ENCODE assay signal across 1 cellular context in genomic region chr3:4744405-4745239, GRCh38.
TF ChIP-seq lines count a peak whose summit lies in the region.

No MANE protein-coding gene starts in this region.

TF ChIP-seq in IMR-90, 13 proteins besides CTCF, POLR2A, EP300 and RAD21:
- TF ChIP-seq MAFK (IDR thresholded peaks at IDR 0.05; ENCODE audit: low read depth, low read length) (peak; percentile 28; the same call in 1 of the 2 replicates), RCOR1 (IDR thresholded peaks at IDR 0.05; ENCODE audit: insufficient replicate concordance, low read length) (no peak), CEBPB (IDR thresholded peaks at IDR 0.05; ENCODE audit: low read depth, low read length) (peak; percentile 2; the same call in 1 of the 2 replicates), MAZ (IDR thresholded peaks at IDR 0.05; ENCODE audit: borderline replicate concordance, low read depth, low read length) (peak; percentile 23; the same call in 1 of the 2 replicates), RFX5 (IDR thresholded peaks at IDR 0.05; ENCODE audit: low read depth, low read length) (no peak), BHLHE40 (IDR thresholded peaks at IDR 0.05; ENCODE audit: low read depth, low read length) (no peak), ELK1 (IDR thresholded peaks at IDR 0.05; ENCODE audit: borderline replicate concordance, low read depth, low read length) (no peak)
